23 cellular contexts compared by ENCODE assay signal in genomic region chr3:177060492-177060891, GRCh38.
"Had no signal": no experiment of that assay in that cellular context is flagged by ENCODE, and none has a peak within 500 bp of the region (broad histone marks: within the 10 kb centered on the region; RNA-seq: fewer than 3 reads in every experiment).

No MANE protein-coding gene starts in this region.

- ATAC-seq: activated CD4-positive, alpha-beta T cell treated with anti-CD3 and anti-CD28 coated beads for 36 hours; activated naive CD8-positive, alpha-beta T cell treated with anti-CD3 and anti-CD28 coated beads, Interleukin-2, amount 50 U/mL, for 24 hours; activated T-cell treated with anti-CD3 and anti-CD28 coated beads, Interleukin-2, amount 50 U/mL, for 72 hours; body of pancreas; foreskin keratinocyte; left lobe of liver; right cardiac atrium had no signal

- H3K4me1 ChIP-seq: foreskin keratinocyte, parathyroid adenoma had no signal

- H3K27me3 ChIP-seq: body of pancreas, cardiac muscle cell, foreskin keratinocyte, upper lobe of left lung had no signal

- H3K4me3 ChIP-seq: body of pancreas, cardiac muscle cell, lung, upper lobe of left lung had no signal

- DNase-seq: activated B cell treated with CpG ODN at 0.5 μM for 24 hours; activated CD4-positive, alpha-beta T cell treated with anti-CD3 and anti-CD28 coated beads for 36 hours; activated CD4-positive, alpha-beta T cell treated with anti-CD3 and anti-CD28 coated beads, Interleukin-2, amount 50 U/mL, for 4 hours; activated gamma-delta T cell; activated naive CD4-positive, alpha-beta T cell treated with anti-CD3 and anti-CD28 coated beads, Interleukin-2, amount 50 U/mL, for 16 hours; activated naive CD8-positive, alpha-beta T cell treated with anti-CD3 and anti-CD28 coated beads, Interleukin-2, amount 50 U/mL, for 24 hours; activated T-cell treated with anti-CD3 and anti-CD28 coated beads, Interleukin-2, amount 50 U/mL, for 72 hours; body of pancreas; dermis blood vessel endothelial cell; effector CD8-positive, alpha-beta T cell; erythroblast; foreskin keratinocyte; kidney; naive B cell; nucleus accumbens; right cardiac atrium; stimulated activated CD4-positive, alpha-beta T cell treated with anti-CD3 and anti-CD28 coated beads, Interleukin-4, amount 100 ng/mL, for 24 hours; stimulated activated naive CD4-positive, alpha-beta T cell treated with Interleukin-2 at 50 U/mL for 16 hours; upper lobe of left lung had no signal

- H3K9ac ChIP-seq: parathyroid adenoma had no signal

- H2AFZ ChIP-seq: parathyroid adenoma had no signal

- H3K36me3 ChIP-seq: cardiac muscle cell, upper lobe of left lung had no signal

- H3K9me3 ChIP-seq: body of pancreas, upper lobe of left lung had no signal

- H3K27ac ChIP-seq: body of pancreas, cardiac muscle cell, foreskin keratinocyte, parathyroid adenoma, upper lobe of left lung had no signal
